ENCODE assay signal across 10 cellular contexts in the genomic region with DNA sequence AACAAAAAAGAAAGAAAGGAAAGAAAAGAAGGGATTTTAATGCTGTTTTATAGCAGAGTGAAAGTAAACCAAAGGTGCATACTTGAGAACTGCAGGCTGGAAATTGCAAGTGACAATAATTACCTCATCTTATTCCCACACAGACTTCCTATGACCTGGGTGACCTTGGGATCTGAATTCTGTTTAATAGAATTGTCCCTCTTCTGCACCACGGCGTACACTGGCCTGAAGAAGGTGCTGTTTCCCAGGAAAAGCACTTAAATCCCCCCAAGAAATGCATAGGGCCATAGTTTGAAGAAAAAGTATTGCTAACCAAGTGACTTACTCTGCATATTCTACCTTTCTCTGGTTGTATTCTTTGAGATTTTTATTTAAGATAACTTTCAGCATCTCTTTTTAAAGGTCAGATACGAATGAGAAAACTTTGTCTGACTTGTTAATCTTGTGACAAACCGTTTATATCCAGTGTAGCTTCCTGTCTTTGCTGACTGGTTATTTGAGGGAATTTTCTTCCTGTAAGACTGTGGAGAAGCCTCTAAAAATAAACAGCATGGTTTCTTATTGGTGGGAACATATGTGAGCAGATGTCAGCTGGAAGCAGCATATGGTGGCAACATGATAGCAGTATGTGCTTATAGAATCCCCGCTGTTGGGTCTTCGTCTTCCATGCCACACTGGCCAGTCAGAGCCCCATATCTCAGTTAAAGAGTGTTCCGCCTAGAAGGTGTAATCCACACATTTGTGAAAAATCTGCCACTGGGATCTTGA. TPM values are rescaled to one million over a fixed set of nuclear protein-coding genes. Genes with fewer than 3 reads are reported as not detected.
A peak's percentile ranks its signal among the peaks of the same experiment; 100 is the strongest.
DNase-seq lines count a peak whose midpoint lies in the region; ATAC-seq, FAIRE-seq and TF ChIP-seq lines count a peak whose summit lies in the region.
"Had no signal": no experiment of that assay in that cellular context is flagged by ENCODE, and none has a peak within 500 bp of the region (broad histone marks: within the 10 kb centered on the region; RNA-seq: fewer than 3 reads in every experiment).

No MANE protein-coding gene starts in this region.

- RAD21 ChIA-PET in GM12878 (lab: Charles Lee; ENCODE audit: unreplicated experiment), result no interaction called here

- TF ChIP-seq POLR2A in GM12878 (IDR thresholded peaks at IDR 0.05; ENCODE audit: low read depth, low read length), result no peak

- H3K36me3 Mint-ChIP-seq in nephron (ENCODE audit: low read depth), result peaks cover 28% of the 10 kb centered on the region
- no peaks in the 10 kb centered on the region for H3K36me3 Mint-ChIP-seq in activated naive CD8-positive, alpha-beta T cell treated with anti-CD3 and anti-CD28 coated beads for 36 hours

- H3K9ac ChIP-seq in GM12878 (ENCODE audit: control insufficient read depth, insufficient read depth, low read length), result no peak overlapping the region

- no peaks in the 10 kb centered on the region for H4K20me1 ChIP-seq in GM12878 (ENCODE audit: control insufficient read depth, insufficient read depth)

- POLR2A ChIA-PET in GM12878 (lab: Charles Lee), result no interaction called here

- CTCF ChIA-PET in GM12878 (lab: Yijun Ruan, JAX), result no interaction called here

- H3K4me1 ChIP-seq in GM12878 (ENCODE audit: control insufficient read depth, insufficient read depth, low read length), result no peaks in the 10 kb centered on the region

- intact Hi-C loops in GM12878 (cut with micrococcal nuclease; ENCODE audit: unreplicated experiment), result no loop called here

- H3K4me1 Mint-ChIP-seq in nephron, result peaks cover 76% of the 10 kb centered on the region
- no peaks in the 10 kb centered on the region for H3K4me1 Mint-ChIP-seq in activated naive CD8-positive, alpha-beta T cell treated with anti-CD3 and anti-CD28 coated beads for 36 hours

- no peak overlapping the region for H3K4me2 ChIP-seq in GM12878 (ENCODE audit: control insufficient read depth, insufficient read depth)

- no peaks in the 10 kb centered on the region for H3K79me2 ChIP-seq in GM12878 (ENCODE audit: control insufficient read depth, insufficient read depth, low read length)

- no peaks in the 10 kb centered on the region for H3K27me3 Mint-ChIP-seq in nephron (ENCODE audit: low read depth)
- peaks cover 2% of the 10 kb centered on the region for H3K27me3 Mint-ChIP-seq in activated naive CD8-positive, alpha-beta T cell treated with anti-CD3 and anti-CD28 coated beads for 36 hours

- no peak for ATAC-seq in GM12878

- no peak overlapping the region for H2AFZ ChIP-seq in GM12878 (ENCODE audit: control insufficient read depth, low read depth, low read length)

- peak; percentile 38 for TF ChIP-seq RAD21 in GM12878 (IDR thresholded peaks at IDR 0.05; ENCODE audit: insufficient read depth, low read depth, low read length)

- BruUV-seq in GM12878 (replicated peaks; lab: Mats Ljungman, UMichigan), result no TSS peak

- peak overlapping the region; percentile 87 to 93 (median 91) for H3K27ac Mint-ChIP-seq in nephron
- H3K27ac Mint-ChIP-seq in activated naive CD8-positive, alpha-beta T cell treated with anti-CD3 and anti-CD28 coated beads for 36 hours, result no peak overlapping the region

- no peaks in the 10 kb centered on the region for H3K27me3 ChIP-seq in GM12878 (replicated peaks in 1 of 2; ENCODE audit: control insufficient read depth in 2 of 2, insufficient read depth in 2 of 2, low read length in 1 of 2)

- no peaks in the 10 kb centered on the region for H3K9me3 Mint-ChIP-seq in nephron
- H3K9me3 Mint-ChIP-seq in activated naive CD8-positive, alpha-beta T cell treated with anti-CD3 and anti-CD28 coated beads for 36 hours, result no peaks in the 10 kb centered on the region

- in situ Hi-C loops in GM12878 (cut with MboI), result no loop called here

- peak overlapping the region in 2 of 3 experiments; percentile 16 to 63 for H3K4me3 Mint-ChIP-seq in nephron
- no peak overlapping the region for H3K4me3 Mint-ChIP-seq in activated naive CD8-positive, alpha-beta T cell treated with anti-CD3 and anti-CD28 coated beads for 36 hours

- DNase-seq in ELR (ENCODE audit: low read depth), result peak; percentile 72
- DNase-seq in NCI-H1105 treated with DMSO at 0.1 percent for 48 hours (lab: John Stamatoyannopoulos, UW), result peak; percentile 60
- DNase-seq in GM12878 (ENCODE audit: low read depth, low spot score), result no peak
- no peak for DNase-seq in activated naive CD8-positive, alpha-beta T cell treated with anti-CD3 and anti-CD28 coated beads for 36 hours
- DNase-seq in effector CD8-positive, alpha-beta T cell (lab: John Stamatoyannopoulos, UW), result no peak
- DNase-seq in NK-92 (lab: John Stamatoyannopoulos, UW; ENCODE audit: unreplicated experiment), result no peak
- DNase-seq in GM19240 (ENCODE audit: insufficient read length, low spot score), result no peak
- DNase-seq: activated CD4-positive, CD25-positive, alpha-beta regulatory T cell treated with anti-CD3 and anti-CD28 coated beads, Interleukin-2, amount 50 U/mL, for 72 hours; GOT3 had no signal

- whole genome bisulfite sequencing in GM12878 (ENCODE audit: insufficient coverage, insufficient replicate concordance, low lambda C conversion rate, missing lambda C conversion rate), result 69% methylated on average over 7 of the region's 7 CpGs

- no peaks in the 10 kb centered on the region for H3K9me3 ChIP-seq in GM12878 (replicated peaks; ENCODE audit: control insufficient read depth, insufficient read depth, low read length)

- FAIRE-seq in GM12878 (lab: Jason Lieb, UNC), result no peak

- H3K36me3 ChIP-seq in GM12878 (ENCODE audit: control insufficient read depth in 2 of 2, insufficient read depth in 2 of 2, low read length in 1 of 2), result no peaks in the 10 kb centered on the region

- no peak for TF ChIP-seq EP300 in GM12878 (IDR thresholded peaks at IDR 0.05; ENCODE audit: borderline replicate concordance in 1 of 2, control insufficient read depth in 1 of 2, low read depth in 2 of 2, low read length in 2 of 2)

- no peak overlapping the region for H3K27ac ChIP-seq in GM12878 (ENCODE audit: control insufficient read depth, insufficient read depth)

- TF ChIP-seq CTCF in GM12878 (IDR thresholded peaks at IDR 0.05 in 2 of 3, conservative IDR thresholded peaks at IDR 0.05 in 1 of 3; ENCODE audit: control insufficient read depth in 2 of 3, extremely low read depth in 1 of 3, insufficient read depth in 1 of 3, low read depth in 3 of 3, low read length in 3 of 3), result peak; percentile 17 to 38 (median 20); a peak in 4 of 6 replicates
- peak; percentile 51 to 70 (median 64) for TF ChIP-seq CTCF in nephron (IDR thresholded peaks at IDR 0.05; ENCODE audit: unreplicated experiment in 3 of 3)

- SMC1A ChIA-PET in GM12878 (lab: Charles Lee; ENCODE audit: uncharacterized antibody, unreplicated experiment), result no interaction called here

- H3K4me3 ChIP-seq in GM12878, result no peak overlapping the region

TF ChIP-seq in GM12878, 131 proteins besides CTCF, POLR2A, EP300 and RAD21:
- TF ChIP-seq DPF2 (IDR thresholded peaks at IDR 0.05) (no peak), SMC3 (IDR thresholded peaks at IDR 0.05; ENCODE audit: borderline replicate concordance, low read length) (peak; percentile 16; the same call in 1 of the 2 replicates)
TF ChIP-seq in GM12878: peak in this region for 1.

RNA-seq across cellular contexts. Expression of a gene that starts 16.3 kb away (rescaled TPM):
- total RNA-seq in GM12878 (2013; cell fraction: nucleolus; rRNA removed), result not detected in 2 replicates
- 0.16 TPM in 1 of 2 replicates, not detected in the other for total RNA-seq in GM12878 (2014; rRNA removed)
- 0.04 and 0.18 TPM in 2 replicates for total RNA-seq in GM12878 (2014; rRNA removed; fragmentation: Illumina TruSeq; extraction: Trizol)
- total RNA-seq in GM12878 (2021), result 0.35 TPM in 1 of 2 replicates, not detected in the other
- not detected for polyA plus RNA-seq in GM12878 (2011; ENCODE audit: low read depth)
- polyA plus RNA-seq in GM12878 (2011; rRNA removed), result 0.03 TPM in 2 replicates
- polyA plus RNA-seq in GM12878 (2011; cell fraction: cytosol; rRNA removed), result not detected in 2 replicates
- 0.03 and 0.04 TPM in 2 replicates for polyA plus RNA-seq in GM12878 (2011; cell fraction: nucleus; rRNA removed)
- polyA plus RNA-seq in GM12878 (2012), result not detected in 2 replicates
- 0.03 TPM in 1 of 2 replicates, not detected in the other for polyA plus RNA-seq in GM12878 (2014; fragmentation: Illumina TruSeq; extraction: Trizol)
- not detected for polyA plus RNA-seq in GM12878 (2014; fragmentation: Nextera tagmentation; extraction: Ambion mirVana)
- polyA plus RNA-seq in GM12878 (2014; rRNA removed), result not detected in 2 replicates
- polyA plus RNA-seq in GM12878 (2016; fragmentation: Nextera tagmentation; extraction: Ambion mirVana), result under 1 TPM in 1 of 2 experiments, not detected in 1; 0.11 TPM
- polyA minus RNA-seq in GM12878 (2011; rRNA and poly(A)+ RNA removed), result not detected in 2 replicates
- not detected in 2 replicates for polyA minus RNA-seq in GM12878 (2011; cell fraction: cytosol; rRNA and poly(A)+ RNA removed)
- under 0.01 and 0.29 TPM in 2 replicates for polyA minus RNA-seq in GM12878 (2011; cell fraction: nucleus; rRNA and poly(A)+ RNA removed)
- under 1 TPM in 1 of 2 experiments, not detected in 1; 0.04 TPM for total RNA-seq in activated naive CD8-positive, alpha-beta T cell treated with anti-CD3 and anti-CD28 coated beads for 36 hours

Comparison
In these comparisons a context has a peak if more than half of its experiments do, and no peak if none do; other contexts are left out.
1. DNase-seq: peak in ELR (single experiment) and NCI-H1105 treated with DMSO at 0.1 percent for 48 hours (single experiment); none in GM12878 (single experiment), activated naive CD8-positive, alpha-beta T cell treated with anti-CD3 and anti-CD28 coated beads for 36 hours (single experiment), effector CD8-positive, alpha-beta T cell (single experiment), NK-92 (single experiment) and GM19240 (single experiment).